In the genomic region with DNA sequence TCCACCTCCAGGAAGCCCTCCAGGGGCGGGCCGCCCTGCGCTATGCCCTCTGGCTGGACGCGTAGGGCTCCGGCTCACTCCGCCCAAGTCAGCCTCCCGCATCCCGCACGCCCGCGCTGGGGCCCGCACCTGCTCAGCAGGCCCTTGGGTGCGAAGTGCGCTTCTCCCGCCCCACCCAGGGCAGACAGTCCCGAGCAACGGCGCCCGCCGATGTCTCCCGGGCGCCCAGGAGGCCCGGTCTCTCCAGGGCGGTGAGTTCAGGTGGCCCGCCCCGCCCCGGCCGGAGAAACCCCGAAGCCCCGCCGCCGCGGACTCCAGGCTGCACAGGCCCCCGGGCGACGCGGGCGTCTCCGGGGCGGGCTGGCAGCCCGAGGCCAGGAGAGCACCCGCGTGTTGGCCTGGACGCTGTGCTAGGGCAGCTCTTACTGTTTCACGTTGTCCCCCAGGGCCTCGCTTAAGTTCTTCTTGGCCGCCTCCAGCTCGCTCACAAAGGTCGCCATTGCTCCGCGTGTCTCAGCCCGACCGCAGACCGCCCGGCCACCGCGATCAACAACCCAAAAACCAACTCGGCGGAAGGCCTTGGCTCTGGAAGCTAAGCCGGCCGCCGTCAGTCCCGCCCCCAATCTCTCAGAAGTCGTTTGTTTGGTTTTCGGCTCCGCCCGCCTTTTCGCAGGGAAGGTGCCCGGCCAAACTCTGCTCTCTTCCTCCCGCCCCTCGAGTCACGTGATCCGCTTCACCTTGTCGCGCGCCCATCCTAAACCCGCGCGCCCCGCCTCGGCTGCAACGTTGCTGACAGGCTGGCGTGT, we compare ENCODE assay signal across 1 cellular context.
TF ChIP-seq lines count a peak whose summit lies in the region.

A gene with protein sequence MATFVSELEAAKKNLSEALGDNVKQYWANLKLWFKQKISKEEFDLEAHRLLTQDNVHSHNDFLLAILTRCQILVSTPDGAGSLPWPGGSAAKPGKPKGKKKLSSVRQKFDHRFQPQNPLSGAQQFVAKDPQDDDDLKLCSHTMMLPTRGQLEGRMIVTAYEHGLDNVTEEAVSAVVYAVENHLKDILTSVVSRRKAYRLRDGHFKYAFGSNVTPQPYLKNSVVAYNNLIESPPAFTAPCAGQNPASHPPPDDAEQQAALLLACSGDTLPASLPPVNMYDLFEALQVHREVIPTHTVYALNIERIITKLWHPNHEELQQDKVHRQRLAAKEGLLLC (minus strand): TSS at position 531 of the 806 bp plus-strand sequence. CDS start 31 bp downstream, at position 500.

TF ChIP-seq in HepG2, 621 proteins besides CTCF, POLR2A, EP300 and RAD21 (continued from another document):
- TF ChIP-seq, protein P1, sequence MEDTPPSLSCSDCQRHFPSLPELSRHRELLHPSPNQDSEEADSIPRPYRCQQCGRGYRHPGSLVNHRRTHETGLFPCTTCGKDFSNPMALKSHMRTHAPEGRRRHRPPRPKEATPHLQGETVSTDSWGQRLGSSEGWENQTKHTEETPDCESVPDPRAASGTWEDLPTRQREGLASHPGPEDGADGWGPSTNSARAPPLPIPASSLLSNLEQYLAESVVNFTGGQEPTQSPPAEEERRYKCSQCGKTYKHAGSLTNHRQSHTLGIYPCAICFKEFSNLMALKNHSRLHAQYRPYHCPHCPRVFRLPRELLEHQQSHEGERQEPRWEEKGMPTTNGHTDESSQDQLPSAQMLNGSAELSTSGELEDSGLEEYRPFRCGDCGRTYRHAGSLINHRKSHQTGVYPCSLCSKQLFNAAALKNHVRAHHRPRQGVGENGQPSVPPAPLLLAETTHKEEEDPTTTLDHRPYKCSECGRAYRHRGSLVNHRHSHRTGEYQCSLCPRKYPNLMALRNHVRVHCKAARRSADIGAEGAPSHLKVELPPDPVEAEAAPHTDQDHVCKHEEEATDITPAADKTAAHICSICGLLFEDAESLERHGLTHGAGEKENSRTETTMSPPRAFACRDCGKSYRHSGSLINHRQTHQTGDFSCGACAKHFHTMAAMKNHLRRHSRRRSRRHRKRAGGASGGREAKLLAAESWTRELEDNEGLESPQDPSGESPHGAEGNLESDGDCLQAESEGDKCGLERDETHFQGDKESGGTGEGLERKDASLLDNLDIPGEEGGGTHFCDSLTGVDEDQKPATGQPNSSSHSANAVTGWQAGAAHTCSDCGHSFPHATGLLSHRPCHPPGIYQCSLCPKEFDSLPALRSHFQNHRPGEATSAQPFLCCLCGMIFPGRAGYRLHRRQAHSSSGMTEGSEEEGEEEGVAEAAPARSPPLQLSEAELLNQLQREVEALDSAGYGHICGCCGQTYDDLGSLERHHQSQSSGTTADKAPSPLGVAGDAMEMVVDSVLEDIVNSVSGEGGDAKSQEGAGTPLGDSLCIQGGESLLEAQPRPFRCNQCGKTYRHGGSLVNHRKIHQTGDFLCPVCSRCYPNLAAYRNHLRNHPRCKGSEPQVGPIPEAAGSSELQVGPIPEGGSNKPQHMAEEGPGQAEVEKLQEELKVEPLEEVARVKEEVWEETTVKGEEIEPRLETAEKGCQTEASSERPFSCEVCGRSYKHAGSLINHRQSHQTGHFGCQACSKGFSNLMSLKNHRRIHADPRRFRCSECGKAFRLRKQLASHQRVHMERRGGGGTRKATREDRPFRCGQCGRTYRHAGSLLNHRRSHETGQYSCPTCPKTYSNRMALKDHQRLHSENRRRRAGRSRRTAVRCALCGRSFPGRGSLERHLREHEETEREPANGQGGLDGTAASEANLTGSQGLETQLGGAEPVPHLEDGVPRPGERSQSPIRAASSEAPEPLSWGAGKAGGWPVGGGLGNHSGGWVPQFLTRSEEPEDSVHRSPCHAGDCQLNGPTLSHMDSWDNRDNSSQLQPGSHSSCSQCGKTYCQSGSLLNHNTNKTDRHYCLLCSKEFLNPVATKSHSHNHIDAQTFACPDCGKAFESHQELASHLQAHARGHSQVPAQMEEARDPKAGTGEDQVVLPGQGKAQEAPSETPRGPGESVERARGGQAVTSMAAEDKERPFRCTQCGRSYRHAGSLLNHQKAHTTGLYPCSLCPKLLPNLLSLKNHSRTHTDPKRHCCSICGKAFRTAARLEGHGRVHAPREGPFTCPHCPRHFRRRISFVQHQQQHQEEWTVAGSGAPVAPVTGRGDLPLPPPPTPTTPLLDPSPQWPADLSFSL (CRISPR knock-in tag; IDR thresholded peaks at IDR 0.05) = no peak
- TF ChIP-seq, protein P2, sequence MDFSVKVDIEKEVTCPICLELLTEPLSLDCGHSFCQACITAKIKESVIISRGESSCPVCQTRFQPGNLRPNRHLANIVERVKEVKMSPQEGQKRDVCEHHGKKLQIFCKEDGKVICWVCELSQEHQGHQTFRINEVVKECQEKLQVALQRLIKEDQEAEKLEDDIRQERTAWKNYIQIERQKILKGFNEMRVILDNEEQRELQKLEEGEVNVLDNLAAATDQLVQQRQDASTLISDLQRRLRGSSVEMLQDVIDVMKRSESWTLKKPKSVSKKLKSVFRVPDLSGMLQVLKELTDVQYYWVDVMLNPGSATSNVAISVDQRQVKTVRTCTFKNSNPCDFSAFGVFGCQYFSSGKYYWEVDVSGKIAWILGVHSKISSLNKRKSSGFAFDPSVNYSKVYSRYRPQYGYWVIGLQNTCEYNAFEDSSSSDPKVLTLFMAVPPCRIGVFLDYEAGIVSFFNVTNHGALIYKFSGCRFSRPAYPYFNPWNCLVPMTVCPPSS (IDR thresholded peaks at IDR 0.05) = peak; percentile 37; the same call in 1 of the 2 replicates
- TF ChIP-seq ZNF547 (CRISPR knock-in tag; IDR thresholded peaks at IDR 0.05) (peak; percentile 87), ZNF12 (CRISPR knock-in tag; IDR thresholded peaks at IDR 0.05) (0 out of 2 replicates have a peak, but pooled peaks have one; percentile 6), TEAD2 (CRISPR knock-in tag; IDR thresholded peaks at IDR 0.05) (peak; percentile 54; the same call in 1 of the 2 replicates), ZNF530 (CRISPR knock-in tag; IDR thresholded peaks at IDR 0.05; ENCODE audit: low read depth) (0 out of 2 replicates have a peak, but pooled peaks have one; percentile 20), ZBTB38 (CRISPR knock-in tag; IDR thresholded peaks at IDR 0.05) (peak; percentile 39; the same call in 1 of the 2 replicates), ZFX (CRISPR knock-in tag; IDR thresholded peaks at IDR 0.05; ENCODE audit: low read depth) (peak; percentile 96), PCBP2 (optimal IDR thresholded peaks at IDR 0.05; ENCODE audit: low read depth, low read length, poor library complexity, severe bottlenecking) (no peak), ZNF251 (CRISPR knock-in tag; IDR thresholded peaks at IDR 0.05) (no peak), ZNF615 (CRISPR knock-in tag; IDR thresholded peaks at IDR 0.05; ENCODE audit: borderline replicate concordance) (no peak), SOX5 (CRISPR knock-in tag; IDR thresholded peaks at IDR 0.05; ENCODE audit: borderline replicate concordance) (peak; percentile 40; the same call in 1 of the 2 replicates), PCBP1 (IDR thresholded peaks at IDR 0.05; ENCODE audit: borderline replicate concordance, low read depth, low read length) (0 out of 2 replicates have a peak, but pooled peaks have one; percentile 51), NFE2 (CRISPR knock-in tag; IDR thresholded peaks at IDR 0.05) (no peak), ZNF235 (CRISPR knock-in tag; IDR thresholded peaks at IDR 0.05; ENCODE audit: borderline replicate concordance) (peak; percentile 77; the same call in 1 of the 2 replicates), HNF4G (IDR thresholded peaks at IDR 0.05; ENCODE audit: borderline replicate concordance, low read depth, low read length) (no peak), HNF4G (CRISPR knock-in tag; IDR thresholded peaks at IDR 0.05; ENCODE audit: borderline replicate concordance, low read depth) (peak; percentile 69; the same call in 1 of the 2 replicates), SKI (IDR thresholded peaks at IDR 0.05; ENCODE audit: partially characterized antibody) (peak; percentile 52), ARNT (IDR thresholded peaks at IDR 0.05) (no peak)
- TF ChIP-seq, protein P3, sequence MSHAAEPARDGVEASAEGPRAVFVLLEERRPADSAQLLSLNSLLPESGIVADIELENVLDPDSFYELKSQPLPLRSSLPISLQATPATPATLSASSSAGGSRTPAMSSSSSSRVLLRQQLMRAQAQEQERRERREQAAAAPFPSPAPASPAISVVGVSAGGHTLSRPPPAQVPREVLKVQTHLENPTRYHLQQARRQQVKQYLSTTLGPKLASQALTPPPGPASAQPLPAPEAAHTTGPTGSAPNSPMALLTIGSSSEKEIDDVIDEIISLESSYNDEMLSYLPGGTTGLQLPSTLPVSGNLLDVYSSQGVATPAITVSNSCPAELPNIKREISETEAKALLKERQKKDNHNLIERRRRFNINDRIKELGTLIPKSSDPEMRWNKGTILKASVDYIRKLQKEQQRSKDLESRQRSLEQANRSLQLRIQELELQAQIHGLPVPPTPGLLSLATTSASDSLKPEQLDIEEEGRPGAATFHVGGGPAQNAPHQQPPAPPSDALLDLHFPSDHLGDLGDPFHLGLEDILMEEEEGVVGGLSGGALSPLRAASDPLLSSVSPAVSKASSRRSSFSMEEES (CRISPR knock-in tag; IDR thresholded peaks at IDR 0.05) = peak; percentile 81
- TF ChIP-seq, protein P4, sequence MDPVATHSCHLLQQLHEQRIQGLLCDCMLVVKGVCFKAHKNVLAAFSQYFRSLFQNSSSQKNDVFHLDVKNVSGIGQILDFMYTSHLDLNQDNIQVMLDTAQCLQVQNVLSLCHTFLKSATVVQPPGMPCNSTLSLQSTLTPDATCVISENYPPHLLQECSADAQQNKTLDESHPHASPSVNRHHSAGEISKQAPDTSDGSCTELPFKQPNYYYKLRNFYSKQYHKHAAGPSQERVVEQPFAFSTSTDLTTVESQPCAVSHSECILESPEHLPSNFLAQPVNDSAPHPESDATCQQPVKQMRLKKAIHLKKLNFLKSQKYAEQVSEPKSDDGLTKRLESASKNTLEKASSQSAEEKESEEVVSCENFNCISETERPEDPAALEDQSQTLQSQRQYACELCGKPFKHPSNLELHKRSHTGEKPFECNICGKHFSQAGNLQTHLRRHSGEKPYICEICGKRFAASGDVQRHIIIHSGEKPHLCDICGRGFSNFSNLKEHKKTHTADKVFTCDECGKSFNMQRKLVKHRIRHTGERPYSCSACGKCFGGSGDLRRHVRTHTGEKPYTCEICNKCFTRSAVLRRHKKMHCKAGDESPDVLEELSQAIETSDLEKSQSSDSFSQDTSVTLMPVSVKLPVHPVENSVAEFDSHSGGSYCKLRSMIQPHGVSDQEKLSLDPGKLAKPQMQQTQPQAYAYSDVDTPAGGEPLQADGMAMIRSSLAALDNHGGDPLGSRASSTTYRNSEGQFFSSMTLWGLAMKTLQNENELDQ (CRISPR knock-in tag; IDR thresholded peaks at IDR 0.05; ENCODE audit: borderline replicate concordance) = no peak
- TF ChIP-seq, protein P5, sequence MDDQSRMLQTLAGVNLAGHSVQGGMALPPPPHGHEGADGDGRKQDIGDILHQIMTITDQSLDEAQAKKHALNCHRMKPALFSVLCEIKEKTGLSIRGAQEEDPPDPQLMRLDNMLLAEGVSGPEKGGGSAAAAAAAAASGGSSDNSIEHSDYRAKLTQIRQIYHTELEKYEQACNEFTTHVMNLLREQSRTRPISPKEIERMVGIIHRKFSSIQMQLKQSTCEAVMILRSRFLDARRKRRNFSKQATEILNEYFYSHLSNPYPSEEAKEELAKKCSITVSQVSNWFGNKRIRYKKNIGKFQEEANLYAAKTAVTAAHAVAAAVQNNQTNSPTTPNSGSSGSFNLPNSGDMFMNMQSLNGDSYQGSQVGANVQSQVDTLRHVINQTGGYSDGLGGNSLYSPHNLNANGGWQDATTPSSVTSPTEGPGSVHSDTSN (CRISPR knock-in tag; IDR thresholded peaks at IDR 0.05; ENCODE audit: borderline replicate concordance) = no peak
- TF ChIP-seq, protein P6, sequence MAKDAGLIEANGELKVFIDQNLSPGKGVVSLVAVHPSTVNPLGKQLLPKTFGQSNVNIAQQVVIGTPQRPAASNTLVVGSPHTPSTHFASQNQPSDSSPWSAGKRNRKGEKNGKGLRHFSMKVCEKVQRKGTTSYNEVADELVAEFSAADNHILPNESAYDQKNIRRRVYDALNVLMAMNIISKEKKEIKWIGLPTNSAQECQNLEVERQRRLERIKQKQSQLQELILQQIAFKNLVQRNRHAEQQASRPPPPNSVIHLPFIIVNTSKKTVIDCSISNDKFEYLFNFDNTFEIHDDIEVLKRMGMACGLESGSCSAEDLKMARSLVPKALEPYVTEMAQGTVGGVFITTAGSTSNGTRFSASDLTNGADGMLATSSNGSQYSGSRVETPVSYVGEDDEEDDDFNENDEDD (CRISPR knock-in tag; IDR thresholded peaks at IDR 0.05; ENCODE audit: borderline replicate concordance) = peak; percentile 95
